ENCODE assay signal across 9 cellular contexts in genomic region chr4:41215155-41215554, GRCh38. TPM values are rescaled to one million over a fixed set of nuclear protein-coding genes. Genes with fewer than 3 reads are reported as not detected.
DNase-seq lines count a peak whose midpoint lies in the region; ATAC-seq and TF ChIP-seq lines count a peak whose summit lies in the region.
"Had no signal": no experiment of that assay in that cellular context is flagged by ENCODE, and none has a peak within 500 bp of the region (broad histone marks: within the 10 kb centered on the region; RNA-seq: fewer than 3 reads in every experiment).

No MANE protein-coding gene starts in this region.

- no peak overlapping the region for H3K14ac ChIP-seq in IMR-90 (replicated peaks; ENCODE audit: low read depth, low read length)

- H2AK9ac ChIP-seq in IMR-90 (replicated peaks; ENCODE audit: low read depth, low read length, poor library complexity): no peak overlapping the region

- no peak overlapping the region for H3K56ac ChIP-seq in IMR-90 (ENCODE audit: extremely low read depth, insufficient read depth, low read length)

- peak overlapping the region; percentile 34 for H2AFZ ChIP-seq in IMR-90 (replicated peaks; ENCODE audit: low read length, poor library complexity)

- H3K4me1 ChIP-seq in BE2C (peaks cover 11% of the 10 kb centered on the region), IMR-90 (ENCODE audit: control insufficient read depth, insufficient read depth, low read length) (peaks cover 2% of the 10 kb centered on the region; the same call in 1 of the 2 replicates)

- peaks cover 0 to 4% (median 3%) of the 10 kb centered on the region in 3 donors for H3K36me3 Mint-ChIP-seq in naive thymus-derived CD8-positive, alpha-beta T cell

- H3K9me3 ChIP-seq in BE2C (no peaks in the 10 kb centered on the region), IMR-90 (ENCODE audit: control insufficient read depth, insufficient read depth, low read length) (no peaks in the 10 kb centered on the region)
- H3K9me3 ChIP-seq: HAP-1 had no signal

- H3K4me1 Mint-ChIP-seq in naive thymus-derived CD8-positive, alpha-beta T cell: peaks cover 8 to 31% (median 27%) of the 10 kb centered on the region in 4 donors

- intact Hi-C loops in IMR-90 (cut with micrococcal nuclease): loop anchor here (2.0 kb wide), 1 partner anchor 38 kb away; no protein-coding TSS in a partner anchor

- H3K27me3 Mint-ChIP-seq in naive thymus-derived CD8-positive, alpha-beta T cell: peaks cover 36 to 81% (median 59%) of the 10 kb centered on the region in 5 donors

- H3K4me3 Mint-ChIP-seq in naive thymus-derived CD8-positive, alpha-beta T cell: peak overlapping the region; percentile 4 to 84 (median 71)

- H4K8ac ChIP-seq in IMR-90 (ENCODE audit: low read depth in 2 of 2, low read length in 2 of 2): no peak overlapping the region; a peak in 1 of 4 replicates

- H3K79me1 ChIP-seq in IMR-90 (ENCODE audit: low read depth in 1 of 2, low read length in 2 of 2): peaks cover 6 to 18% of the 10 kb centered on the region in 2 experiments

- no peak overlapping the region for H2BK5ac ChIP-seq in IMR-90 (ENCODE audit: low read depth, low read length, poor library complexity, severe bottlenecking)

- dilution Hi-C loops in IMR-90 (cut with HindIII; ENCODE audit: low sequenced_read_pairs, unreplicated experiment): no loop called here

- TF ChIP-seq RAD21 in IMR-90 (IDR thresholded peaks at IDR 0.05; ENCODE audit: low read length): no peak

- no peak overlapping the region for H3K9ac ChIP-seq in IMR-90 (ENCODE audit: low read depth, low read length)

- H3K36me3 ChIP-seq in BE2C (no peaks in the 10 kb centered on the region), IMR-90 (ENCODE audit: control insufficient read depth, insufficient read depth, low read length) (no peaks in the 10 kb centered on the region)
- H3K36me3 ChIP-seq: HAP-1 had no signal

- 0 out of 2 replicates have a peak overlapping the region, but pooled peaks have one; percentile 12 for H3K23ac ChIP-seq in IMR-90 (ENCODE audit: low read depth, low read length)

- TF ChIP-seq CTCF in BE2C (IDR thresholded peaks at IDR 0.05; ENCODE audit: low read depth, low read length) (no peak), IMR-90 (conservative IDR thresholded peaks at IDR 0.05; ENCODE audit: low read depth, low read length) (no peak)

- DNase-seq in BE2C (no peak), IMR-90 (no peak), globus pallidus (ENCODE audit: low spot score) (no peak), NCI-H226 (no peak), NCI-H526 treated with DMSO at 0.1 percent for 48 hours (lab: John Stamatoyannopoulos, UW) (no peak)
- DNase-seq in naive thymus-derived CD8-positive, alpha-beta T cell: no peak
- DNase-seq in stimulated activated CD4-positive, alpha-beta T cell treated with anti-CD3 and anti-CD28 coated beads, Interleukin-12 subunit alpha, Interleukin-12 subunit beta, amount 100 ng/mL, for 4 hours: no peak

- no peak for TF ChIP-seq POLR2A in IMR-90 (IDR thresholded peaks at IDR 0.05; ENCODE audit: low read depth, low read length)

- 0 out of 2 replicates have a peak overlapping the region, but pooled peaks have one; percentile 11 for H3K4ac ChIP-seq in IMR-90 (ENCODE audit: low read depth, low read length)

- H4K20me1 ChIP-seq in IMR-90 (ENCODE audit: insufficient read depth, low read length): no peaks in the 10 kb centered on the region

- no peak overlapping the region for H2BK120ac ChIP-seq in IMR-90 (ENCODE audit: low read depth, low read length)

- no peak overlapping the region for H2BK15ac ChIP-seq in IMR-90 (ENCODE audit: low read depth, low read length)

- H2BK20ac ChIP-seq in IMR-90 (ENCODE audit: low read depth, low read length): no peak overlapping the region

- 90% methylated on average over 2 of the region's 9 CpGs; no CpG with 5 or more reads in 1 of the 2 experiments for WGBS in IMR-90 (ENCODE audit: extremely low coverage in 2 of 2, insufficient read length in 1 of 2), 2 experiments

- no peak overlapping the region for H3K18ac ChIP-seq in IMR-90 (ENCODE audit: low read depth, low read length)

- H3K27ac ChIP-seq in IMR-90 (ENCODE audit: insufficient read depth, low read length) (no peak overlapping the region), angular gyrus (ENCODE audit: low read depth, low read length) (peak overlapping the region; percentile 64)

- peaks cover 0 to 4% (median 0%) of the 10 kb centered on the region in 9 donors for H3K9me3 Mint-ChIP-seq in naive thymus-derived CD8-positive, alpha-beta T cell

- in situ Hi-C loops in IMR-90 (cut with MboI; ENCODE audit: low sequenced_read_pairs): loop anchor here (5.0 kb wide), 2 partner anchors 238 to 293 kb away; no protein-coding TSS in a partner anchor

- H3K27ac Mint-ChIP-seq in naive thymus-derived CD8-positive, alpha-beta T cell: peak overlapping the region in 1 of 10 donors; percentile 13

- H3K9me1 ChIP-seq in IMR-90 (ENCODE audit: insufficient read depth, low read length): no peaks in the 10 kb centered on the region; the same call in 1 of the 2 replicates

- H3K4me3 ChIP-seq in BE2C (ENCODE audit: low read depth, low read length): peak overlapping the region; percentile 45
- no peak overlapping the region for H3K4me3 ChIP-seq in IMR-90 (ENCODE audit: insufficient read depth, low read depth, low read length)

- CTCF ChIA-PET in IMR-90 (lab: Yijun Ruan, JAX): interaction anchor here (1.2 to 1.5 kb wide), 2 partner anchors 78 to 288 kb away, joined by 4 read pairs; no protein-coding TSS in a partner anchor

- no TSS peak for BruUV-seq in IMR-90 (replicated peaks; lab: Mats Ljungman, UMichigan)

- no peak overlapping the region for H4K5ac ChIP-seq in IMR-90 (ENCODE audit: low read depth, low read length)

- H3K27me3 ChIP-seq in BE2C (no peaks in the 10 kb centered on the region), IMR-90 (ENCODE audit: control insufficient read depth, insufficient read depth, low read length) (no peaks in the 10 kb centered on the region)

- no peak for ATAC-seq in IMR-90 (ENCODE audit: low read depth)
- ATAC-seq in naive thymus-derived CD8-positive, alpha-beta T cell: no peak

- POLR2A ChIA-PET in IMR-90 (lab: Charles Lee; ENCODE audit: unreplicated experiment): no interaction called here
- POLR2A ChIA-PET in naive thymus-derived CD8-positive, alpha-beta T cell (lab: Charles Lee): no interaction called here

- H2AK5ac ChIP-seq in IMR-90 (ENCODE audit: low read depth, low read length): no peak overlapping the region

- H3K4me2 ChIP-seq in IMR-90 (ENCODE audit: low read depth, low read length): no peak overlapping the region

- H4K91ac ChIP-seq in IMR-90 (ENCODE audit: insufficient read depth, low read depth, low read length): peak overlapping the region; percentile 40; the same call in 1 of the 2 replicates

TF ChIP-seq in IMR-90, 13 proteins besides CTCF, POLR2A, EP300 and RAD21:
- TF ChIP-seq MAZ (IDR thresholded peaks at IDR 0.05; ENCODE audit: borderline replicate concordance, low read depth, low read length): no peak
- TF ChIP-seq MAFK (IDR thresholded peaks at IDR 0.05; ENCODE audit: low read depth, low read length): no peak
- no peak for TF ChIP-seq FOS (IDR thresholded peaks at IDR 0.05; ENCODE audit: low read depth, low read length)
- TF ChIP-seq RCOR1 (IDR thresholded peaks at IDR 0.05; ENCODE audit: insufficient replicate concordance, low read length): no peak
- no peak for TF ChIP-seq BHLHE40 (IDR thresholded peaks at IDR 0.05; ENCODE audit: low read depth, low read length)
- TF ChIP-seq USF2 (IDR thresholded peaks at IDR 0.05; ENCODE audit: low read depth, low read length): no peak

RNA-seq across cellular contexts. Expression of gene APBB2, which starts 0.8 kb away (rescaled TPM):
- polyA plus RNA-seq in BE2C (2012; ENCODE audit: insufficient read depth, insufficient read length, low read depth): 12.2 TPM
- total RNA-seq in IMR-90 (2012; rRNA removed): 64.7 and 75.5 TPM in 2 replicates
- polyA plus RNA-seq in IMR-90 (2012; rRNA removed): 41.1 and 47.9 TPM in 2 replicates
- 21.2 and 27.8 TPM in 2 replicates for polyA plus RNA-seq in IMR-90 (2012; cell fraction: cytosol; rRNA removed)
- 50.5 and 115 TPM in 2 replicates for polyA plus RNA-seq in IMR-90 (2012; cell fraction: nucleus; rRNA removed; ENCODE audit: low replicate concordance)
- total RNA-seq in naive thymus-derived CD8-positive, alpha-beta T cell: 1 to 10 TPM in 1 of 2 experiments, under 1 TPM in 1; 0.44 to 1.9 TPM
- polyA plus RNA-seq in naive thymus-derived CD8-positive, alpha-beta T cell: not detected

RNA-seq across cellular contexts. Expression of gene UCHL1, which starts 41.6 kb away (rescaled TPM):
- polyA plus RNA-seq in BE2C (2012; ENCODE audit: insufficient read depth, insufficient read length, low read depth): 904 TPM
- 972 and 1,122 TPM in 2 replicates for total RNA-seq in IMR-90 (2012; rRNA removed)
- 1,796 and 2,118 TPM in 2 replicates for polyA plus RNA-seq in IMR-90 (2012; rRNA removed)
- 1,744 and 2,681 TPM in 2 replicates for polyA plus RNA-seq in IMR-90 (2012; cell fraction: cytosol; rRNA removed)
- polyA plus RNA-seq in IMR-90 (2012; cell fraction: nucleus; rRNA removed; ENCODE audit: low replicate concordance): 2,128 and 5,164 TPM in 2 replicates
- under 1 TPM in 1 of 2 experiments, not detected in 1; 0.49 TPM for total RNA-seq in naive thymus-derived CD8-positive, alpha-beta T cell
- not detected for polyA plus RNA-seq in naive thymus-derived CD8-positive, alpha-beta T cell

Comparison
In these comparisons a context has a peak if more than half of its experiments do, and no peak if none do; other contexts are left out.
1. RNA of gene APBB2, which starts 0.8 kb away (total RNA-seq): 64.7 to 75.5 TPM in IMR-90; 0.44 to 1.9 TPM in naive thymus-derived CD8-positive, alpha-beta T cell; every median in the first group is over 10 times any median in the second.
2. RNA of gene UCHL1, which starts 41.6 kb away (total RNA-seq): 972 to 1,122 TPM in IMR-90; 0.49 TPM in naive thymus-derived CD8-positive, alpha-beta T cell; every median in the first group is over 100 times any median in the second.